Comparison of ENCODE assay signal across 9 cellular contexts in the genomic region with DNA sequence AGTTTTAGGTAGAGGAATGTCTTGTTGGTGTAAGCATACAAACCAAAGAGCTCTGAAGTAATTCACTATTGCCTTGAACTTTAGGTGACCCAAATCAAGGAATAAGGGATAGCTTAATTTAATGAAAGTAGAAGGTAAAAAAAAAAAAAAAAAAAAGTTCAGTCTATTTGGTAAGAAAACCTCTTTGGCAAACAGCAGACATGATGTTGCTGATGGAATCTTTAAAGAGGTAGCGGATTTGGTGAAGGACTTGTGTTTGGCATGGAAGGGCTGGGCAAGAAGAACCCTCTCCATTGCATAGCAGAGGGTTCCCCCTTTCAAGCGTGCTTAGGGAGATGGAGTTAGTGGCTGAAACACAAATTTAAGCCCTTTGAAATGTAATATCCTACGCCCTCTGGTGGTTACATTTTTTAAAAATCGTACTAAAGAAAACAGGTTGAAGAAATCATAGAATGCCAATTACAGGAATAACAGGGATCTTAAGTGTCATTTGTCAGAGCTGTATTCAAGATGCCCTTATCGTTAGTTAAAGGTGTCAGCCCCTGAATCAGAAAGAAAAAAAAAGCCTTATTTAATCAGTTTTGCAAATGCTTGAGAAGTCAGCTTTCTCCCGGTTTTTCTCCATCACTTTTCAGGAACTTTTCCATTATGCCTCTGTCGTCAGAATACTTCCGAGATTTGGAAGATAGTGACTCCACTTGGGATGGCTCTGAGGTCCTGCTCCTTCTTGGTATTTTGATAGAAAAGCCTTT.
DNase-seq lines count a peak whose midpoint lies in the region; ATAC-seq and TF ChIP-seq lines count a peak whose summit lies in the region.
"Had no signal": no experiment of that assay in that cellular context is flagged by ENCODE, and none has a peak within 500 bp of the region (broad histone marks: within the 10 kb centered on the region; RNA-seq: fewer than 3 reads in every experiment).

No MANE protein-coding gene starts in this region.

- CTCF ChIA-PET in WTC11 (lab: Charles Lee) = interaction anchor here (0.6 to 1.7 kb wide), 10 partner anchors 10 to 1159 kb away, joined by 3 to 7 read pairs (median 4); no protein-coding TSS in a partner anchor

- H3K9me3 Mint-ChIP-seq in WTC11 = peaks cover 4% of the 10 kb centered on the region

- no peak overlapping the region for H3K4me3 Mint-ChIP-seq in WTC11
- H3K4me3 Mint-ChIP-seq: central memory CD8-positive, alpha-beta T cell had no signal

- peaks cover 0 to 5% of the 10 kb centered on the region in 2 donors for H3K4me1 ChIP-seq in right atrium auricular region

- peak; percentile 79 for ATAC-seq in WTC11
- ATAC-seq in HG03039 (IDR thresholded peaks at IDR 0.05; ENCODE audit: unreplicated experiment) = no peak
- ATAC-seq in GM21526 (IDR thresholded peaks at IDR 0.05; ENCODE audit: low FRiP score, unreplicated experiment) = no peak

- no peaks in the 10 kb centered on the region for H3K27me3 ChIP-seq in right atrium auricular region

- no peak overlapping the region for H3K27ac Mint-ChIP-seq in WTC11

- in situ Hi-C loops in GM13976 (cut with MboI; ENCODE audit: low sequenced_read_pairs, unreplicated experiment) = loop anchor here (25.0 kb wide), 2 partner anchors 390 to 990 kb away; partner anchors contain the start of gene KCNJ2

- POLR2A ChIA-PET in WTC11 (lab: Charles Lee) = interaction anchor here (0.7 kb wide), 1 partner anchor 529 kb away, joined by 4 read pairs; no protein-coding TSS in a partner anchor

- peaks cover 9% of the 10 kb centered on the region for H3K4me1 Mint-ChIP-seq in WTC11
- H3K4me1 Mint-ChIP-seq: central memory CD8-positive, alpha-beta T cell had no signal

- H3K9me3 ChIP-seq in right atrium auricular region = no peaks in the 10 kb centered on the region

- H3K27me3 Mint-ChIP-seq in WTC11 (ENCODE audit: low read depth) = no peaks in the 10 kb centered on the region
- H3K27me3 Mint-ChIP-seq: central memory CD8-positive, alpha-beta T cell had no signal

- DNase-seq in A172 (ENCODE audit: low spot score) (peak; percentile 37), GM13976 (ENCODE audit: low spot score) (peak; percentile 56), NCI-H2171 (lab: John Stamatoyannopoulos, UW) (peak; percentile 48), WTC11 (ENCODE audit: low spot score) (no peak), right atrium auricular region (ENCODE audit: low spot score) (no peak), skeletal muscle cell (ENCODE audit: low read depth) (peak; percentile 6)

- no peaks in the 10 kb centered on the region for H3K36me3 ChIP-seq in right atrium auricular region

- no peak overlapping the region for H3K27ac ChIP-seq in right atrium auricular region

- peaks cover 3% of the 10 kb centered on the region; the same call in 1 of the 2 replicates for H3K36me3 Mint-ChIP-seq in WTC11

- H3K4me3 ChIP-seq in right atrium auricular region (no peak overlapping the region), skeletal muscle cell (ENCODE audit: low read depth, low read length) (no peak overlapping the region)

- TF ChIP-seq CTCF in GM13976 (IDR thresholded peaks at IDR 0.05; ENCODE audit: borderline replicate concordance, control extremely low read depth, extremely low read depth, insufficient read depth, missing control alignments) (peak; percentile 11), WTC11 (IDR thresholded peaks at IDR 0.05) (peak; percentile 39), right atrium auricular region (IDR thresholded peaks at IDR 0.05) (peak; percentile 35 to 72)

TF ChIP-seq in WTC11, 78 proteins besides CTCF, POLR2A, EP300 and RAD21:
- TF ChIP-seq ZBTB43 (CRISPR knock-in tag; IDR thresholded peaks at IDR 0.05) = no peak
- TF ChIP-seq ESRRA (CRISPR knock-in tag; IDR thresholded peaks at IDR 0.05; ENCODE audit: borderline replicate concordance) = no peak
- no peak for TF ChIP-seq ZNF281 (CRISPR knock-in tag; IDR thresholded peaks at IDR 0.05)
- TF ChIP-seq PRRX2 (CRISPR knock-in tag; IDR thresholded peaks at IDR 0.05) = no peak
- TF ChIP-seq E2F5 (CRISPR knock-in tag; IDR thresholded peaks at IDR 0.05) = no peak
- TF ChIP-seq ZBTB21 (CRISPR knock-in tag; IDR thresholded peaks at IDR 0.05; ENCODE audit: borderline replicate concordance) = no peak
- no peak for TF ChIP-seq NR2C2 (CRISPR knock-in tag; IDR thresholded peaks at IDR 0.05)
- TF ChIP-seq, protein P1, sequence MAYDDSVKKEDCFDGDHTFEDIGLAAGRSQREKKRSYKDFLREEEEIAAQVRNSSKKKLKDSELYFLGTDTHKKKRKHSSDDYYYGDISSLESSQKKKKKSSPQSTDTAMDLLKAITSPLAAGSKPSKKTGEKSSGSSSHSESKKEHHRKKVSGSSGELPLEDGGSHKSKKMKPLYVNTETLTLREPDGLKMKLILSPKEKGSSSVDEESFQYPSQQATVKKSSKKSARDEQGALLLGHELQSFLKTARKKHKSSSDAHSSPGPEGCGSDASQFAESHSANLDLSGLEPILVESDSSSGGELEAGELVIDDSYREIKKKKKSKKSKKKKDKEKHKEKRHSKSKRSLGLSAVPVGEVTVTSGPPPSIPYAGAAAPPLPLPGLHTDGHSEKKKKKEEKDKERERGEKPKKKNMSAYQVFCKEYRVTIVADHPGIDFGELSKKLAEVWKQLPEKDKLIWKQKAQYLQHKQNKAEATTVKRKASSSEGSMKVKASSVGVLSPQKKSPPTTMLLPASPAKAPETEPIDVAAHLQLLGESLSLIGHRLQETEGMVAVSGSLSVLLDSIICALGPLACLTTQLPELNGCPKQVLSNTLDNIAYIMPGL (CRISPR knock-in tag; IDR thresholded peaks at IDR 0.05) = no peak
- TF ChIP-seq IRF2 (CRISPR knock-in tag; IDR thresholded peaks at IDR 0.05; ENCODE audit: borderline replicate concordance, low read depth) = no peak
- TF ChIP-seq ZNF232 (CRISPR knock-in tag; IDR thresholded peaks at IDR 0.05) = no peak
- no peak for TF ChIP-seq CBFB (CRISPR knock-in tag; IDR thresholded peaks at IDR 0.05; ENCODE audit: low read depth)
- TF ChIP-seq PREB (CRISPR knock-in tag; IDR thresholded peaks at IDR 0.05; ENCODE audit: borderline replicate concordance) = no peak
- TF ChIP-seq FOXJ3 (CRISPR knock-in tag; IDR thresholded peaks at IDR 0.05; ENCODE audit: borderline replicate concordance) = no peak
- no peak for TF ChIP-seq KAT7 (CRISPR knock-in tag; IDR thresholded peaks at IDR 0.05; ENCODE audit: borderline replicate concordance)
- TF ChIP-seq ZNF138 (CRISPR knock-in tag; conservative IDR thresholded peaks at IDR 0.05) = no peak
- TF ChIP-seq ZNF423 (CRISPR knock-in tag; IDR thresholded peaks at IDR 0.05) = no peak
- no peak for TF ChIP-seq RELA (CRISPR knock-in tag; IDR thresholded peaks at IDR 0.05; ENCODE audit: borderline replicate concordance)
- no peak for TF ChIP-seq ELF4 (CRISPR knock-in tag; IDR thresholded peaks at IDR 0.05; ENCODE audit: low read depth)
- TF ChIP-seq TEAD4 (CRISPR knock-in tag; IDR thresholded peaks at IDR 0.05) = no peak
- TF ChIP-seq, protein P2, sequence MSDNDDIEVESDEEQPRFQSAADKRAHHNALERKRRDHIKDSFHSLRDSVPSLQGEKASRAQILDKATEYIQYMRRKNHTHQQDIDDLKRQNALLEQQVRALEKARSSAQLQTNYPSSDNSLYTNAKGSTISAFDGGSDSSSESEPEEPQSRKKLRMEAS (CRISPR knock-in tag; IDR thresholded peaks at IDR 0.05) = no peak
TF ChIP-seq in WTC11: peak in this region for 0.

Comparison
In these comparisons a context has a peak if more than half of its experiments do, and no peak if none do; other contexts are left out.
1. DNase-seq: peak in A172 (single experiment), GM13976 (single experiment), NCI-H2171 (single experiment) and skeletal muscle cell (single experiment); none in WTC11 (single experiment) and right atrium auricular region (single experiment).
2. Peak in every context shown above with its lines, with median percentiles within 50 percentile points of each other: CTCF ChIP-seq.